21 cellular contexts compared by ENCODE assay signal in the genomic region with DNA sequence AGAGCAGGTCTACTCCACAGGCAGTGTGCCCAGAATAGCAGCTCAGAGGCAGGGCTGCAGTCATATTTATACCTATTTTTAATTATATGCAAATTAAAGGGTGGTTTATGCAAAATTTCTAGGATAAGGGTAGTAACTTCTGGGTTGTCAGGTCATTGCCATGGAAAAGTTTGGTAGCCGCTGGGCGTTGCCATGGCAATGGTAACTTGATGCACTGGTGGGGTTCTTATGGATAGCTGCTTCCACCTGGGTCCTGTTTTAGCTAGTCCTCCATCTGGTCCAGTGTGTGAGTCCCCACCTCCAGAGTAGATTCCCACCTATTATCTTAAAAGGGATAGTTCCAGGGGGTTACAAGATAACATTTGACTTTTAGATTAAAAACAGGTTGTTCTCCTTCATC. TPM values are rescaled to one million over a fixed set of nuclear protein-coding genes. Genes with fewer than 3 reads are reported as not detected.
"Had no signal": no experiment of that assay in that cellular context is flagged by ENCODE, and none has a peak within 500 bp of the region (broad histone marks: within the 10 kb centered on the region; RNA-seq: fewer than 3 reads in every experiment).

No MANE protein-coding gene starts in this region.

- H3K27ac ChIP-seq: esophagus squamous epithelium, gastroesophageal sphincter, spleen, tibial artery, upper lobe of left lung, uterus had no signal

- DNase-seq: esophagus squamous epithelium; foreskin fibroblast; glutamatergic neuron; kidney; left colon; naive thymus-derived CD8-positive, alpha-beta T cell; posterior cingulate gyrus; spleen; stimulated activated CD4-positive, alpha-beta T cell treated with anti-CD3 and anti-CD28 coated beads, Interleukin-15, amount 100 ng/mL, for 24 hours; stimulated activated CD4-positive, alpha-beta T cell treated with anti-CD3 and anti-CD28 coated beads, Interleukin-1b, Interleukin-23, amount 100 ng/mL, for 48 hours; stimulated activated CD4-positive, alpha-beta T cell treated with anti-CD3 and anti-CD28 coated beads, Interleukin-4, amount 100 ng/mL, for 24 hours; tibial artery; upper lobe of left lung; uterus had no signal

- H3K4me1 ChIP-seq: esophagus squamous epithelium, gastroesophageal sphincter, spleen, upper lobe of left lung, uterus had no signal

- H3K27me3 ChIP-seq: esophagus squamous epithelium, gastroesophageal sphincter, spleen, tibial artery, upper lobe of left lung, uterus had no signal

- H3K4me3 ChIP-seq: esophagus squamous epithelium, gastroesophageal sphincter, spleen, tibial artery, upper lobe of left lung, uterus had no signal

- H3K9me3 ChIP-seq: esophagus squamous epithelium, gastroesophageal sphincter, tibial artery, upper lobe of left lung, uterus had no signal

- H3K36me3 ChIP-seq: esophagus squamous epithelium, gastroesophageal sphincter, spleen, tibial artery, upper lobe of left lung, uterus had no signal

RNA-seq across cellular contexts. Expression of a gene that starts 57.8 kb away (rescaled TPM):
- total RNA-seq: esophagus squamous epithelium, lung microvascular endothelial cell, mesenteric fat pad, neural crest cell, osteocyte, pulmonary artery endothelial cell, skeletal muscle tissue had no signal
